17 cellular contexts compared by ENCODE assay signal in genomic region chr9:6910497-6910896, GRCh38.
DNase-seq lines count a peak whose midpoint lies in the region; ATAC-seq, FAIRE-seq and TF ChIP-seq lines count a peak whose summit lies in the region.
"Had no signal": no experiment of that assay in that cellular context is flagged by ENCODE, and none has a peak within 500 bp of the region (broad histone marks: within the 10 kb centered on the region; RNA-seq: fewer than 3 reads in every experiment).

No MANE protein-coding gene starts in this region.

- H3K36me3 ChIP-seq in liver (ENCODE audit: control insufficient read depth in 4 of 4, insufficient read depth in 3 of 4, low read depth in 1 of 4, low read length in 3 of 4) (no peaks in the 10 kb centered on the region), HepG2 (replicated peaks in 1 of 2; ENCODE audit: control insufficient read depth in 1 of 2, insufficient read depth in 2 of 2, low read length in 2 of 2) (no peaks in the 10 kb centered on the region; a peak in 1 of 5 replicates)
- H3K36me3 ChIP-seq: BE2C had no signal

- TF ChIP-seq CTCF in liver (IDR thresholded peaks at IDR 0.05; ENCODE audit: low read depth, low read length, missing input control) (no peak), HepG2 (CRISPR knock-in tag; IDR thresholded peaks at IDR 0.05) (no peak)

- TF ChIP-seq EP300 in HepG2 (IDR thresholded peaks at IDR 0.05; ENCODE audit: low read depth in 2 of 2, low read length in 2 of 2) (no peak), HepG2 (CRISPR knock-in tag; IDR thresholded peaks at IDR 0.05; ENCODE audit: borderline replicate concordance) (no peak)

- no TSS peak for BruUV-seq in HepG2 (replicated peaks; lab: Mats Ljungman, UMichigan)

- H4K20me1 ChIP-seq in HepG2 (ENCODE audit: insufficient read depth, low read length), result no peaks in the 10 kb centered on the region

- H3K27me3 ChIP-seq in liver (ENCODE audit: control insufficient read depth in 4 of 4, insufficient read depth in 4 of 4, low read length in 3 of 4), result no peaks in the 10 kb centered on the region
- no peaks in the 10 kb centered on the region for H3K27me3 ChIP-seq in HepG2 (ENCODE audit: control insufficient read depth in 1 of 2, insufficient read depth in 2 of 2, low read length in 2 of 2)
- H3K27me3 ChIP-seq: BE2C, BLaER1 had no signal

- H3K79me2 ChIP-seq in HepG2 (ENCODE audit: insufficient read depth, low read length), result peaks cover 10% of the 10 kb centered on the region

- H2AFZ ChIP-seq in HepG2 (ENCODE audit: low read length), result no peak overlapping the region

- H3K4me3 ChIP-seq in liver (ENCODE audit: low read depth in 1 of 3, low read length in 3 of 3), result no peak overlapping the region
- no peak overlapping the region for H3K4me3 ChIP-seq in HepG2 (replicated peaks in 1 of 3; ENCODE audit: insufficient read depth in 1 of 3, low read depth in 2 of 3, low read length in 3 of 3)
- H3K4me3 ChIP-seq: BLaER1 had no signal

- TF ChIP-seq RAD21 in liver (IDR thresholded peaks at IDR 0.05) (no peak), HepG2 (CRISPR knock-in tag; IDR thresholded peaks at IDR 0.05) (no peak)

- CTCF ChIA-PET in HepG2 (lab: Yijun Ruan, JAX; ENCODE audit: low intra/inter-chr PET ratio, low total read pairs), result no interaction called here

- H3K27ac ChIP-seq in liver (ENCODE audit: low read depth in 1 of 2, low read length in 2 of 2) (no peak overlapping the region), HepG2 (ENCODE audit: extremely low read length, insufficient read depth, low read length) (no peak overlapping the region)
- H3K27ac ChIP-seq: BLaER1 had no signal

- DNase-seq in HepG2 (ENCODE audit: low spot score) (no peak), GM12891 (ENCODE audit: insufficient read length, low spot score) (no peak), left lobe of liver (ENCODE audit: low spot score) (no peak), SHP77 treated with DMSO at 0.1 percent for 48 hours (lab: John Stamatoyannopoulos, UW) (no peak)
- DNase-seq: 8988T; BE2C; C1 segment of cervical spinal cord; CD4-positive, alpha-beta memory T cell; CD8-positive, alpha-beta memory T cell; COR-L47; DMS79 treated with DMSO at 0.1 percent for 48 hours; GF-D8 had no signal

- intact Hi-C loops in HepG2 (cut with micrococcal nuclease; ENCODE audit: unreplicated experiment), result loop anchor here (5.0 to 10.0 kb wide), 3 partner anchors 64 to 627 kb away; no protein-coding TSS in a partner anchor

- peaks cover under 1 to 18% (median 6%) of the 10 kb centered on the region in 4 donors for H3K4me1 ChIP-seq in liver (ENCODE audit: control insufficient read depth in 4 of 4, insufficient read depth in 4 of 4, low read length in 3 of 4)
- peaks cover 29% of the 10 kb centered on the region for H3K4me1 ChIP-seq in HepG2 (ENCODE audit: insufficient read depth, low read length)

- no peak for TF ChIP-seq POLR2A in HepG2 (IDR thresholded peaks at IDR 0.05; ENCODE audit: insufficient read depth in 1 of 2, low read depth in 2 of 2, low read length in 2 of 2)
- TF ChIP-seq POLR2A in GM12891 (IDR thresholded peaks at IDR 0.05; ENCODE audit: low read depth, low read length), result no peak

- no peak overlapping the region for H3K9ac ChIP-seq in liver (ENCODE audit: low read depth in 1 of 2, low read length in 2 of 2)
- no peak overlapping the region for H3K9ac ChIP-seq in HepG2 (ENCODE audit: insufficient read depth, low read depth, low read length)
- H3K9ac ChIP-seq: BLaER1 had no signal

- no peak overlapping the region for H3K4me2 ChIP-seq in HepG2 (ENCODE audit: low read depth, low read length)
- H3K4me2 ChIP-seq: BLaER1 had no signal

- no peaks in the 10 kb centered on the region for H3K9me3 ChIP-seq in liver (ENCODE audit: control insufficient read depth in 4 of 4, low read length in 3 of 4)
- no peaks in the 10 kb centered on the region for H3K9me3 ChIP-seq in HepG2 (ENCODE audit: low read length)
- H3K9me3 ChIP-seq: BE2C, BLaER1 had no signal

- WGBS in liver, result 56% methylated on average over 3 of the region's 3 CpGs
- WGBS in HepG2 (ENCODE audit: low lambda C conversion rate), result 86% methylated on average over 3 of the region's 3 CpGs

- ATAC-seq in HepG2 (no peak), left lobe of liver (peak; percentile 38), GM18861 (IDR thresholded peaks at IDR 0.05; ENCODE audit: unreplicated experiment) (no peak), GM21423 (IDR thresholded peaks at IDR 0.05; ENCODE audit: unreplicated experiment) (no peak)

- POLR2A ChIA-PET in HepG2 (lab: Yijun Ruan, JAX), result no interaction called here

- no peak for FAIRE-seq in HepG2 (lab: Jason Lieb, UNC)
- peak; percentile 71 for FAIRE-seq in GM12891 (lab: Jason Lieb, UNC)
- FAIRE-seq: GM12892 had no signal

- in situ Hi-C loops in HepG2 (cut with HindIII; ENCODE audit: extremely low pct_ligation_motif_present, low pct_unique_long_range_greater_than_20kb), result loop anchor here (25.0 kb wide), 2 partner anchors 277 to 627 kb away; no protein-coding TSS in a partner anchor

TF ChIP-seq in liver, 16 proteins besides CTCF, POLR2A, EP300 and RAD21:
- TF ChIP-seq FOXA1 (IDR thresholded peaks at IDR 0.05), result no peak
- no peak for TF ChIP-seq ATF3 (IDR thresholded peaks at IDR 0.05)
- TF ChIP-seq HNF4A (conservative IDR thresholded peaks at IDR 0.05), result peak; percentile 19 to 32
- TF ChIP-seq FOXA2 (IDR thresholded peaks at IDR 0.05), result no peak
TF ChIP-seq in liver: peak in this region for 1.

TF ChIP-seq in HepG2, 621 proteins besides CTCF, POLR2A, EP300 and RAD21 (continues in another document):
- no peak for TF ChIP-seq ZNF556 (CRISPR knock-in tag; IDR thresholded peaks at IDR 0.05; ENCODE audit: borderline replicate concordance)
- no peak for TF ChIP-seq CBX2 (IDR thresholded peaks at IDR 0.05; ENCODE audit: low read depth, low read length)
- TF ChIP-seq CBX2 (CRISPR knock-in tag; IDR thresholded peaks at IDR 0.05; ENCODE audit: low read depth), result no peak
- no peak for TF ChIP-seq ZNF883 (CRISPR knock-in tag; IDR thresholded peaks at IDR 0.05; ENCODE audit: not compliant biosample characterization)
- no peak for TF ChIP-seq ZGPAT (CRISPR knock-in tag; IDR thresholded peaks at IDR 0.05)
- TF ChIP-seq NPAS2 (CRISPR knock-in tag; IDR thresholded peaks at IDR 0.05; ENCODE audit: borderline replicate concordance), result no peak
- TF ChIP-seq PAX8 (CRISPR knock-in tag; IDR thresholded peaks at IDR 0.05; ENCODE audit: borderline replicate concordance), result no peak
- TF ChIP-seq THRA (CRISPR knock-in tag; IDR thresholded peaks at IDR 0.05; ENCODE audit: borderline replicate concordance), result no peak

TF ChIP-seq in GM12891, 5 proteins besides CTCF, POLR2A, EP300 and RAD21:
- no peak for TF ChIP-seq POU2F2 (IDR thresholded peaks at IDR 0.05; ENCODE audit: low read depth, low read length)
- no peak for TF ChIP-seq PAX5 (IDR thresholded peaks at IDR 0.05; ENCODE audit: insufficient read depth, low read length, severe bottlenecking)
- no peak for TF ChIP-seq SPI1 (IDR thresholded peaks at IDR 0.05; ENCODE audit: low read depth, low read length)
- TF ChIP-seq POLR2AphosphoS5 (IDR thresholded peaks at IDR 0.05; ENCODE audit: low read depth, low read length), result no peak
- no peak for TF ChIP-seq TAF1 (IDR thresholded peaks at IDR 0.05; ENCODE audit: low read depth, low read length)
